ENCODE assay signal across 8 cellular contexts in genomic region chr14:92914087-92914656, GRCh38. TPM values are rescaled to one million over a fixed set of nuclear protein-coding genes. Genes with fewer than 3 reads are reported as not detected.
DNase-seq lines count a peak whose midpoint lies in the region; ATAC-seq and TF ChIP-seq lines count a peak whose summit lies in the region.

No MANE protein-coding gene starts in this region.

- H3K4me1 Mint-ChIP-seq in activated naive CD8-positive, alpha-beta T cell treated with anti-CD3 and anti-CD28 coated beads, Interleukin-2, amount 50 U/mL, for 24 hours, result no peaks in the 10 kb centered on the region
- H3K4me1 Mint-ChIP-seq in neural crest cell (no peaks in the 10 kb centered on the region), type B pancreatic cell (ENCODE audit: unreplicated experiment) (no peaks in the 10 kb centered on the region)

- no peak overlapping the region for H3K4me3 Mint-ChIP-seq in activated naive CD8-positive, alpha-beta T cell treated with anti-CD3 and anti-CD28 coated beads, Interleukin-2, amount 50 U/mL, for 24 hours
- H3K4me3 Mint-ChIP-seq in neural crest cell, result no peak overlapping the region
- H3K4me3 Mint-ChIP-seq in type B pancreatic cell, result no peak overlapping the region

- TF ChIP-seq CTCF in NB4 (IDR thresholded peaks at IDR 0.05; ENCODE audit: low read depth, low read length) (no peak), neural crest cell (conservative IDR thresholded peaks at IDR 0.05) (no peak), type B pancreatic cell (conservative IDR thresholded peaks at IDR 0.05) (no peak)

- no peak overlapping the region for H3K27ac Mint-ChIP-seq in activated naive CD8-positive, alpha-beta T cell treated with anti-CD3 and anti-CD28 coated beads, Interleukin-2, amount 50 U/mL, for 24 hours
- no peak overlapping the region for H3K27ac Mint-ChIP-seq in neural crest cell (ENCODE audit: unreplicated experiment)
- H3K27ac Mint-ChIP-seq in type B pancreatic cell, result no peak overlapping the region

- peaks cover 5% of the 10 kb centered on the region for H3K27me3 Mint-ChIP-seq in activated naive CD8-positive, alpha-beta T cell treated with anti-CD3 and anti-CD28 coated beads, Interleukin-2, amount 50 U/mL, for 24 hours
- H3K27me3 Mint-ChIP-seq in neural crest cell (ENCODE audit: low read depth), result peaks cover 49% of the 10 kb centered on the region
- peaks cover 14% of the 10 kb centered on the region for H3K27me3 Mint-ChIP-seq in type B pancreatic cell

- DNase-seq in ELR (ENCODE audit: low read depth), result peak; percentile 27
- DNase-seq in NB4 (ENCODE audit: low read depth), result peak; percentile 52
- peak; percentile 62 for DNase-seq in activated naive CD8-positive, alpha-beta T cell treated with anti-CD3 and anti-CD28 coated beads, Interleukin-2, amount 50 U/mL, for 24 hours
- DNase-seq in neural crest cell (ENCODE audit: low read depth, low spot score), result peak; percentile 71
- no peak for DNase-seq in type B pancreatic cell (ENCODE audit: extremely low spot score, unreplicated experiment)
- DNase-seq in kidney glomerular epithelial cell (lab: John Stamatoyannopoulos, UW), result no peak
- no peak for DNase-seq in NCI-H187 treated with DMSO at 0.1 percent for 48 hours (lab: John Stamatoyannopoulos, UW)

- TF ChIP-seq POLR2A in NB4 (IDR thresholded peaks at IDR 0.05; ENCODE audit: extremely low read depth, insufficient read length), result no peak

- no peak for ATAC-seq in activated naive CD8-positive, alpha-beta T cell treated with anti-CD3 and anti-CD28 coated beads, Interleukin-2, amount 50 U/mL, for 24 hours
- no peak for ATAC-seq in GM21360 (IDR thresholded peaks at IDR 0.05; ENCODE audit: unreplicated experiment)

- no peak overlapping the region for H3K4me3 ChIP-seq in NB4 (ENCODE audit: low read depth, low read length)

- no peaks in the 10 kb centered on the region for H3K9me3 Mint-ChIP-seq in activated naive CD8-positive, alpha-beta T cell treated with anti-CD3 and anti-CD28 coated beads, Interleukin-2, amount 50 U/mL, for 24 hours
- peaks cover 3% of the 10 kb centered on the region for H3K9me3 Mint-ChIP-seq in neural crest cell
- no peaks in the 10 kb centered on the region for H3K9me3 Mint-ChIP-seq in type B pancreatic cell

- no peaks in the 10 kb centered on the region for H3K36me3 Mint-ChIP-seq in activated naive CD8-positive, alpha-beta T cell treated with anti-CD3 and anti-CD28 coated beads, Interleukin-2, amount 50 U/mL, for 24 hours (ENCODE audit: low read depth)
- H3K36me3 Mint-ChIP-seq in neural crest cell (ENCODE audit: low read depth) (no peaks in the 10 kb centered on the region), type B pancreatic cell (no peaks in the 10 kb centered on the region)

RNA-seq across cellular contexts. Expression of gene CHGA, which starts 8.8 kb away (rescaled TPM):
- total RNA-seq in neural crest cell (3.0 and 4.3 TPM in 2 replicates), type B pancreatic cell (ENCODE audit: low replicate concordance) (1,527 and 3,424 TPM in 2 replicates)

Comparison
In these comparisons a context has a peak if more than half of its experiments do, and no peak if none do; other contexts are left out.
1. DNase-seq: peak in ELR (single experiment), NB4 (single experiment), activated naive CD8-positive, alpha-beta T cell treated with anti-CD3 and anti-CD28 coated beads, Interleukin-2, amount 50 U/mL, for 24 hours (single experiment) and neural crest cell (single experiment); none in type B pancreatic cell (single experiment), kidney glomerular epithelial cell (single experiment) and NCI-H187 treated with DMSO at 0.1 percent for 48 hours (single experiment).
2. RNA of gene CHGA, which starts 8.8 kb away (total RNA-seq): 1,527 to 3,424 TPM in type B pancreatic cell; 3.0 to 4.3 TPM in neural crest cell; every median in the first group is over 100 times any median in the second.